8 cellular contexts compared by ENCODE assay signal in genomic region chr11:77819921-77820564, GRCh38. TPM values are rescaled to one million over a fixed set of nuclear protein-coding genes. Genes with fewer than 3 reads are reported as not detected.
A peak's percentile ranks its signal among the peaks of the same experiment; 100 is the strongest.
DNase-seq lines count a peak whose midpoint lies in the region; ATAC-seq and TF ChIP-seq lines count a peak whose summit lies in the region.

No MANE protein-coding gene starts in this region.

- H3K9me3 ChIP-seq in OCI-LY7 (ENCODE audit: low read length), result peaks cover 13% of the 10 kb centered on the region; the same call in 1 of the 2 replicates
- H3K9me3 ChIP-seq in parathyroid adenoma (ENCODE audit: control insufficient read depth, low read length), result no peaks in the 10 kb centered on the region
- H3K9me3 ChIP-seq in vagina, result no peaks in the 10 kb centered on the region

- H3K4me3 ChIP-seq in AG04449 (ENCODE audit: low read depth, low read length), result peak overlapping the region; percentile 89
- peak overlapping the region; percentile 97 for H3K4me3 ChIP-seq in OCI-LY7 (ENCODE audit: low read depth, low read length, poor library complexity, severe bottlenecking)
- peak overlapping the region; percentile 79 for H3K4me3 ChIP-seq in parathyroid adenoma (ENCODE audit: low read depth, low read length)
- peak overlapping the region; percentile 71 to 86 for H3K4me3 ChIP-seq in vagina

- TF ChIP-seq POLR2A in vagina (IDR thresholded peaks at IDR 0.05), result no peak

- TF ChIP-seq CTCF in AG04449 (IDR thresholded peaks at IDR 0.05; ENCODE audit: insufficient read depth, low read length, missing control alignments), result no peak
- TF ChIP-seq CTCF in OCI-LY7 (conservative IDR thresholded peaks at IDR 0.05; ENCODE audit: low read length), result no peak
- no peak for TF ChIP-seq CTCF in parathyroid adenoma (IDR thresholded peaks at IDR 0.05)
- TF ChIP-seq CTCF in vagina (IDR thresholded peaks at IDR 0.05), result no peak

- H3K27me3 ChIP-seq in parathyroid adenoma (ENCODE audit: control insufficient read depth, insufficient read depth, low read length) (no peaks in the 10 kb centered on the region), vagina (no peaks in the 10 kb centered on the region)

- DNase-seq in AG04449 (ENCODE audit: low read depth, low spot score) (no peak), OCI-LY7 (ENCODE audit: low spot score) (peak; percentile 41), Right ventricle myocardium superior (peak; percentile 55), vagina (ENCODE audit: extremely low spot score in 2 of 2) (no peak)
- DNase-seq in activated naive CD4-positive, alpha-beta T cell treated with Interleukin-2 at 50 U/mL for 16 hours, result peak; percentile 40

- peaks cover 53% of the 10 kb centered on the region for H3K79me2 ChIP-seq in OCI-LY7 (ENCODE audit: insufficient read depth, low read depth, low read length)
- peaks cover 12% of the 10 kb centered on the region for H3K79me2 ChIP-seq in parathyroid adenoma

- H4K20me1 ChIP-seq in OCI-LY7 (ENCODE audit: insufficient read depth, low read length), result peaks cover 16% of the 10 kb centered on the region; the same call in 1 of the 2 replicates

- intact Hi-C loops in OCI-LY7 (cut with micrococcal nuclease; ENCODE audit: unreplicated experiment) (loop anchor here (1.0 to 2.0 kb wide), 3 partner anchors 43 to 183 kb away; partner anchors contain the start of genes CLNS1A and INTS4), Right ventricle myocardium superior (cut with DNase I) (loop anchor here (10.0 kb wide), 1 partner anchor 185 kb away; the partner anchor contains the start of gene CLNS1A), vagina (cut with DNase I) (no loop called here)

- H3K4me2 ChIP-seq in OCI-LY7 (ENCODE audit: low read length) (peak overlapping the region; percentile 85), parathyroid adenoma (ENCODE audit: low read length) (peak overlapping the region; percentile 80)

- peak overlapping the region; percentile 85 for H3K27ac ChIP-seq in OCI-LY7 (ENCODE audit: low read depth, low read length, poor library complexity, severe bottlenecking)
- peak overlapping the region; percentile 83 for H3K27ac ChIP-seq in parathyroid adenoma
- peak overlapping the region; percentile 98 for H3K27ac ChIP-seq in vagina

- no TSS peak for BruUV-seq in OCI-LY7 (replicated peaks; lab: Mats Ljungman, UMichigan)

- peak; percentile 4 for ATAC-seq in GM18858 (IDR thresholded peaks at IDR 0.05; ENCODE audit: unreplicated experiment)
- ATAC-seq in HG03108 (IDR thresholded peaks at IDR 0.05; ENCODE audit: unreplicated experiment), result peak; percentile 12
- peak; percentile 24 for ATAC-seq in Right ventricle myocardium superior (ENCODE audit: poor library complexity)

- CTCF ChIA-PET in AG04449 (lab: Yijun Ruan, JAX) (interaction anchor here (0.7 to 1.9 kb wide), 13 partner anchors 8 to 745 kb away, joined by 3 to 12 read pairs (median 4); no protein-coding TSS in a partner anchor), OCI-LY7 (lab: Charles Lee; ENCODE audit: unreplicated experiment) (interaction anchor here (0.8 to 1.1 kb wide), 2 partner anchors 175 to 180 kb away, joined by 3 read pairs; no protein-coding TSS in a partner anchor)

- peak overlapping the region; percentile 76 for H3K9ac ChIP-seq in parathyroid adenoma

- H2AFZ ChIP-seq in OCI-LY7 (ENCODE audit: low read length) (peak overlapping the region; percentile 59), parathyroid adenoma (peak overlapping the region; percentile 85)

- peaks cover 13% of the 10 kb centered on the region for H3K4me1 ChIP-seq in OCI-LY7 (ENCODE audit: insufficient read depth, low read length, poor library complexity, severe bottlenecking)
- H3K4me1 ChIP-seq in parathyroid adenoma, result peaks cover 5% of the 10 kb centered on the region
- peaks cover 52% of the 10 kb centered on the region for H3K4me1 ChIP-seq in vagina

- POLR2A ChIA-PET in AG04449 (lab: Yijun Ruan, JAX), result interaction anchor here (0.5 to 0.9 kb wide), 2 partner anchors 14 to 175 kb away, joined by 3 to 5 read pairs; no protein-coding TSS in a partner anchor
- POLR2A ChIA-PET in OCI-LY7 (lab: Charles Lee), result interaction anchor here (0.9 to 2.3 kb wide), 2 partner anchors 175 to 180 kb away, joined by 3 to 11 read pairs; partner anchors contain the start of gene INTS4

- H3K9me2 ChIP-seq in OCI-LY7 (ENCODE audit: insufficient read depth, low read length), result no peaks in the 10 kb centered on the region

- H3K36me3 ChIP-seq in OCI-LY7 (ENCODE audit: insufficient read depth, low read length), result peaks cover 33% of the 10 kb centered on the region
- H3K36me3 ChIP-seq in parathyroid adenoma (ENCODE audit: control insufficient read depth, insufficient read depth, low read length), result no peaks in the 10 kb centered on the region
- H3K36me3 ChIP-seq in vagina, result no peaks in the 10 kb centered on the region

RNA-seq across cellular contexts. Expression of gene RSF1, which starts 0.5 kb away (rescaled TPM):
- total RNA-seq in OCI-LY7 (2014; rRNA removed; shearing (Covaris generic)), result 33.5 and 56.9 TPM in 2 replicates
- 75.6 and 78.8 TPM in 2 replicates for total RNA-seq in OCI-LY7 (2022)
- 37.7 TPM for total RNA-seq in Right ventricle myocardium superior
- total RNA-seq in vagina, result 60.4 TPM

RNA-seq across cellular contexts. Expression of gene AAMDC, which starts 0.9 kb away (rescaled TPM):
- 11.0 and 16.2 TPM in 2 replicates for total RNA-seq in OCI-LY7 (2014; rRNA removed; shearing (Covaris generic))
- 13.3 and 17.1 TPM in 2 replicates for total RNA-seq in OCI-LY7 (2022)
- 127 TPM for total RNA-seq in Right ventricle myocardium superior
- total RNA-seq in vagina, result 18.2 TPM

Comparison
In these comparisons a context has a peak if more than half of its experiments do, and no peak if none do; other contexts are left out.
1. DNase-seq: peak in OCI-LY7 (single experiment), activated naive CD4-positive, alpha-beta T cell treated with Interleukin-2 at 50 U/mL for 16 hours (single experiment) and Right ventricle myocardium superior (single experiment); none in AG04449 (single experiment) and vagina (0 of 2).
2. Peak in every context shown above with its lines, with median percentiles within 50 percentile points of each other: H3K4me3 ChIP-seq, ATAC-seq and H3K27ac ChIP-seq.